In the genomic region with DNA sequence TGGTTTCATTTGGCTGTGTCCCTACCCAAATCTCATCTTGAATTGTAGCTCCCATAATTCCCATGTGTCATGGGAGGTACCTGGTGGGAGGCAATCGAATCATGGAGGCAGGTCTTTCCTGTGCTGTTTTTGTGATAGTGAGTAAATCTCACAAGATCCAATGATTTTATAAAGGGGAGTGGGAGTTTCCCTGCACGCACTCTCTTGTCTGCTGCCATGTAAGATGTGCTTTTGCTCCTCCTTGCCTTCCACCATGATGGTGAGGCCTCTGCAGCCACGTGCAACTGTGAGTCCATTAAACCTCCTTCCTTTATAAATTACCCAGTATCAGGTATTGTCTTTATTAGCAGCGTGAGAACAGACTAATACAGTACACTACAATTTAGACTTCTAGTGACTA, we compare ENCODE assay signal across 1 cellular context.
TF ChIP-seq lines count a peak whose summit lies in the region.

No MANE protein-coding gene starts in this region.

TF ChIP-seq in H1, 55 proteins besides CTCF, POLR2A, EP300 and RAD21 (continued from another document):
- TF ChIP-seq, protein P1, sequence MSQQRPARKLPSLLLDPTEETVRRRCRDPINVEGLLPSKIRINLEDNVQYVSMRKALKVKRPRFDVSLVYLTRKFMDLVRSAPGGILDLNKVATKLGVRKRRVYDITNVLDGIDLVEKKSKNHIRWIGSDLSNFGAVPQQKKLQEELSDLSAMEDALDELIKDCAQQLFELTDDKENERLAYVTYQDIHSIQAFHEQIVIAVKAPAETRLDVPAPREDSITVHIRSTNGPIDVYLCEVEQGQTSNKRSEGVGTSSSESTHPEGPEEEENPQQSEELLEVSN (IDR thresholded peaks at IDR 0.05): no peak
- no peak for TF ChIP-seq RNF2 (IDR thresholded peaks at IDR 0.05; ENCODE audit: borderline replicate concordance, low read depth, low read length, missing control alignments, poor library complexity, severe bottlenecking)
- no peak for TF ChIP-seq KDM5A (IDR thresholded peaks at IDR 0.05; ENCODE audit: low read length)
- no peak for TF ChIP-seq POLR2AphosphoS5 (IDR thresholded peaks at IDR 0.05; ENCODE audit: low read depth, low read length)
- TF ChIP-seq SRF (IDR thresholded peaks at IDR 0.05; ENCODE audit: low read depth, low read length): no peak
- TF ChIP-seq CHD2 (IDR thresholded peaks at IDR 0.05; ENCODE audit: low read length): no peak
- TF ChIP-seq NANOG (IDR thresholded peaks at IDR 0.05; ENCODE audit: insufficient read depth, low read depth, low read length, poor library complexity, severe bottlenecking): no peak
- no peak for TF ChIP-seq CHD1 (IDR thresholded peaks at IDR 0.05; ENCODE audit: low read depth, low read length)
- TF ChIP-seq ASH2L (IDR thresholded peaks at IDR 0.05; ENCODE audit: low read length): no peak
- no peak for TF ChIP-seq BACH1 (IDR thresholded peaks at IDR 0.05; ENCODE audit: low read length)
- TF ChIP-seq FOSL1 (IDR thresholded peaks at IDR 0.05; ENCODE audit: insufficient read depth, low read depth, low read length): no peak
- no peak for TF ChIP-seq MAX (IDR thresholded peaks at IDR 0.05)
- no peak for TF ChIP-seq JUN (IDR thresholded peaks at IDR 0.05; ENCODE audit: low read depth, low read length)
- no peak for TF ChIP-seq CBX8 (IDR thresholded peaks at IDR 0.05; ENCODE audit: borderline replicate concordance, low read depth, low read length)
TF ChIP-seq in H1: peak in this region for 0.
